In genomic region chr12:39958377-39958776, GRCh38 we compare ENCODE assay signal across 1 cellular context.
TF ChIP-seq lines count a peak whose summit lies in the region.

No MANE protein-coding gene starts in this region.

TF ChIP-seq in HCT116, 20 proteins besides CTCF, POLR2A, EP300 and RAD21 (continued from another document):
- TF ChIP-seq ZBTB33 (IDR thresholded peaks at IDR 0.05; ENCODE audit: extremely low read depth, insufficient replicate concordance, low read length) (no peak), SRF (IDR thresholded peaks at IDR 0.05; ENCODE audit: low read depth) (no peak), SIN3A (IDR thresholded peaks at IDR 0.05; ENCODE audit: low read depth) (no peak), SP1 (IDR thresholded peaks at IDR 0.05; ENCODE audit: low read depth) (no peak), EGR1 (IDR thresholded peaks at IDR 0.05; ENCODE audit: low read depth) (no peak), CBX3 (IDR thresholded peaks at IDR 0.05; ENCODE audit: low read depth) (no peak), FOSL1 (IDR thresholded peaks at IDR 0.05; ENCODE audit: low read depth) (no peak), REST (IDR thresholded peaks at IDR 0.05; ENCODE audit: low read depth) (no peak), ZFX (IDR thresholded peaks at IDR 0.05) (no peak)
TF ChIP-seq in HCT116: peak in this region for 0.
